1 cellular context compared by ENCODE assay signal in the genomic region with DNA sequence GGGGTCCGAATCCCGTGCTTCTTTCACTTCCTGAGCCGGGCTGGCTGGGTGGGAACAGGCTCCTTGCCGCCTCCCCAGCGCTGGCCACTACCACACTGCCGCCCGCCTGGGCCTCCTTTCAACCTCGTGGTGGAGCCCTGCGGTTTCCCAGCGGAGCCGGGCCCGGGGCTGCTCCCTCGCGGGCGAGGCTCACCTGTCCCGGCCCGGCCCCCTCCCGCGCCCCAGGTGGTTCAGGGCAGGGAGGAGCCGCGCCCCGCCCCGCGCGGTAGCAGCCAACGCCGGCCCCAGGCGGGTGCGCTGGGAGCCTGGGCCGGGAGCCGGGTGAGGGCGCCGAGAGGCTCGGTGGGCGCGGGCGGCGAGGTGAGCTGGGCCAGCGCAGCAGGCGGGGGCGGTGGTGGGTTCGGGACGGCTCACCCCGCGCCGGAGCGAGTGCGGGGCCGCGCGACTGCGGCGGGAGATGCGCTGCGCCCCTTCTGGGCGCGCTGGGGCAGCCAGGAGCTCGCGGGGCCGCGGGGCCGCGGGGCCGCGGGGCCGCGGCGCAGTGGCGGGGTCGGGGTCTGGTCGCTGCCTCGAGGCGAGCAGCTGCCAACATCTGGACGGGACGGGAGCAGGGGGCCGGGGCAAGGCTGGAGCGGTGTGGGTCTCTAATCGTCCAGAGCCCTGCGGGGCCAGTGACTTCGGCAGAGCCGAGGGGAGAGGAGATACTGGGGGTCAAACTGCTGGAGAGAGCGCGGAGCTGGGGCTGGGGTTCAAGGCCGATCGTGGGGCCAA.
TF ChIP-seq lines count a peak whose summit lies in the region.

A gene with protein sequence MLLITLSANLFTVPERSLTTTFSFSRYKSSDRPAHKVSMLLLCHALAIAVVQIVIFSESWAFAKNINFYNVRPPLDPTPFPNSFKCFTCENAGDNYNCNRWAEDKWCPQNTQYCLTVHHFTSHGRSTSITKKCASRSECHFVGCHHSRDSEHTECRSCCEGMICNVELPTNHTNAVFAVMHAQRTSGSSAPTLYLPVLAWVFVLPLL (plus strand): TSS at position 258 of the 771 bp plus-strand sequence. CDS start 92,250 bp downstream, outside the sequence.

TF ChIP-seq in K562, 482 proteins besides CTCF, POLR2A, EP300 and RAD21 (continued from another document):
- TF ChIP-seq E2F8 (IDR thresholded peaks at IDR 0.05; ENCODE audit: low read depth, partially characterized antibody) (no peak), TAF7 (tag; IDR thresholded peaks at IDR 0.05) (no peak), YY1 (IDR thresholded peaks at IDR 0.05; ENCODE audit: borderline replicate concordance in 1 of 3, control insufficient read depth in 1 of 3, extremely low read depth in 1 of 3, insufficient read depth in 3 of 3, insufficient read length in 1 of 3, insufficient replicate concordance in 2 of 3, low read depth in 1 of 3, low read length in 2 of 3) (no peak), ZZZ3 (IDR thresholded peaks at IDR 0.05) (no peak), ATF2 (CRISPR knock-in tag; IDR thresholded peaks at IDR 0.05) (no peak), SMARCA4 (IDR thresholded peaks at IDR 0.05) (no peak), ZNF165 (CRISPR knock-in tag; IDR thresholded peaks at IDR 0.05; ENCODE audit: borderline replicate concordance) (no peak), ZNF431 (CRISPR knock-in tag; IDR thresholded peaks at IDR 0.05) (no peak), NR2F6 (CRISPR knock-in tag; IDR thresholded peaks at IDR 0.05) (no peak), ZNF217 (CRISPR knock-in tag; IDR thresholded peaks at IDR 0.05) (no peak), MYC (IDR thresholded peaks at IDR 0.05; ENCODE audit: low read depth, low read length) (no peak), MYC (CRISPR knock-in tag; IDR thresholded peaks at IDR 0.05; ENCODE audit: borderline replicate concordance, low read depth) (no peak)
